Comparison of ENCODE assay signal across 20 cellular contexts in genomic region chr1:18225236-18225904, GRCh38.
"Had no signal": no experiment of that assay in that cellular context is flagged by ENCODE, and none has a peak within 500 bp of the region (broad histone marks: within the 10 kb centered on the region; RNA-seq: fewer than 3 reads in every experiment).

No MANE protein-coding gene starts in this region.

- DNase-seq: activated CD4-positive, alpha-beta memory T cell treated with anti-CD3 and anti-CD28 coated beads, Interleukin-2, amount 10 ng/mL, durations not matched to agents 7 days and 5 days; activated CD4-positive, alpha-beta T cell treated with anti-CD3 and anti-CD28 coated beads for 48 hours; activated gamma-delta T cell; activated naive CD4-positive, alpha-beta T cell treated with anti-CD3 and anti-CD28 coated beads, Interleukin-2, amount 50 U/mL, for 16 hours; activated naive CD8-positive, alpha-beta T cell treated with anti-CD3 and anti-CD28 coated beads, Interleukin-2, amount 50 U/mL, for 24 hours; activated T-cell treated with anti-CD3 and anti-CD28 coated beads for 4 hours; heart left ventricle; left cardiac atrium; midbrain; ovary; stimulated activated CD4-positive, alpha-beta T cell treated with anti-CD3 and anti-CD28 coated beads, Interleukin-4, amount 100 ng/mL, for 4 hours; stimulated activated naive CD8-positive, alpha-beta T cell treated with anti-CD3 and anti-CD28 coated beads, Interleukin-15, Interleukin-2, amounts not matched to agents 100 U/mL and 50 U/mL, for 24 hours; upper lobe of left lung had no signal

- FAIRE-seq: islet of Langerhans had no signal

- H3K27me3 ChIP-seq: ovary, right atrium auricular region, upper lobe of left lung had no signal

- ATAC-seq: activated naive CD8-positive, alpha-beta T cell treated with anti-CD3 and anti-CD28 coated beads, Interleukin-2, amount 50 U/mL, for 24 hours; gastroesophageal sphincter; heart left ventricle; left cardiac atrium; stimulated activated naive CD8-positive, alpha-beta T cell treated with anti-CD3 and anti-CD28 coated beads, Interleukin-15, Interleukin-2, amounts not matched to agents 100 U/mL and 50 U/mL, for 24 hours had no signal

- H3K27ac ChIP-seq: cardiac muscle cell, epithelial cell of prostate, gastroesophageal sphincter, heart left ventricle, neutrophil, ovary, prostate gland, right atrium auricular region, upper lobe of left lung had no signal

- H3K9me3 ChIP-seq: heart left ventricle, neutrophil, ovary, prostate gland, right atrium auricular region, upper lobe of left lung had no signal

- H3K36me3 ChIP-seq: cardiac muscle cell, gastroesophageal sphincter, heart left ventricle, neutrophil, ovary, prostate gland, right atrium auricular region, upper lobe of left lung had no signal

- H3K4me3 ChIP-seq: cardiac muscle cell, gastroesophageal sphincter, heart left ventricle, ovary, prostate gland, right atrium auricular region, upper lobe of left lung had no signal

- H3K4me1 ChIP-seq: gastroesophageal sphincter, heart left ventricle, prostate gland, right atrium auricular region, upper lobe of left lung had no signal
